1 cellular context compared by ENCODE assay signal in genomic region chr9:94139672-94140417, GRCh38.
TF ChIP-seq lines count a peak whose summit lies in the region.

No MANE protein-coding gene starts in this region.

TF ChIP-seq in HCT116, 20 proteins besides CTCF, POLR2A, EP300 and RAD21 (continued from another document):
- TF ChIP-seq ZBTB33 (IDR thresholded peaks at IDR 0.05; ENCODE audit: extremely low read depth, insufficient replicate concordance, low read length) (no peak), EZH2phosphoT487 (IDR thresholded peaks at IDR 0.05; ENCODE audit: borderline replicate concordance) (no peak), ELF1 (IDR thresholded peaks at IDR 0.05; ENCODE audit: borderline replicate concordance, low read depth) (no peak; the same call in 1 of the 2 replicates), REST (IDR thresholded peaks at IDR 0.05; ENCODE audit: low read depth) (no peak), EGR1 (IDR thresholded peaks at IDR 0.05; ENCODE audit: low read depth) (0 out of 2 replicates have a peak, but pooled peaks have one; percentile 39)
- TF ChIP-seq, protein P1, sequence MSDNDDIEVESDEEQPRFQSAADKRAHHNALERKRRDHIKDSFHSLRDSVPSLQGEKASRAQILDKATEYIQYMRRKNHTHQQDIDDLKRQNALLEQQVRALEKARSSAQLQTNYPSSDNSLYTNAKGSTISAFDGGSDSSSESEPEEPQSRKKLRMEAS (IDR thresholded peaks at IDR 0.05), result peak; percentile 76
